2 cellular contexts compared by ENCODE assay signal in the genomic region with DNA sequence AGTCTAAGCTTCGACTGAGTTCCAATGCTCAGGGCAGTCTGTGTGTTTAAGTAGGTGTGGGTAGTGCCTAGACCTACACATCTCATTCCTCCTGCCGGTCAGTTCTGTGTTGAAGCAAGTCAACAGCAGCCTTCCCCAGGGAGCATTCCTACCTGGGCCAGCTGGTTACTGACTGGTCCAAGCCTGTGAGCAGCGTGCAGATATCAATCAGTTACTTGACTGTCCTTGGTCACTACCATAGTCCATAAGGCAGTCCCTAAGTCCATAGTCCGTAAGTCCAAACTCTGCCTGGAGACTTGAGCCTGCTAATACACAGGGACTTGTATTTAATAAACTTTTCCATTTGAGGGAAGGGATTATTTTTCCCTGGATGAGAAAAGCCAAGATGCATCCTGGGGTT.
TF ChIP-seq lines count a peak whose summit lies in the region.

No MANE protein-coding gene starts in this region.

TF ChIP-seq in GM23338, 12 proteins besides CTCF, POLR2A, EP300 and RAD21:
- TF ChIP-seq, protein P1, sequence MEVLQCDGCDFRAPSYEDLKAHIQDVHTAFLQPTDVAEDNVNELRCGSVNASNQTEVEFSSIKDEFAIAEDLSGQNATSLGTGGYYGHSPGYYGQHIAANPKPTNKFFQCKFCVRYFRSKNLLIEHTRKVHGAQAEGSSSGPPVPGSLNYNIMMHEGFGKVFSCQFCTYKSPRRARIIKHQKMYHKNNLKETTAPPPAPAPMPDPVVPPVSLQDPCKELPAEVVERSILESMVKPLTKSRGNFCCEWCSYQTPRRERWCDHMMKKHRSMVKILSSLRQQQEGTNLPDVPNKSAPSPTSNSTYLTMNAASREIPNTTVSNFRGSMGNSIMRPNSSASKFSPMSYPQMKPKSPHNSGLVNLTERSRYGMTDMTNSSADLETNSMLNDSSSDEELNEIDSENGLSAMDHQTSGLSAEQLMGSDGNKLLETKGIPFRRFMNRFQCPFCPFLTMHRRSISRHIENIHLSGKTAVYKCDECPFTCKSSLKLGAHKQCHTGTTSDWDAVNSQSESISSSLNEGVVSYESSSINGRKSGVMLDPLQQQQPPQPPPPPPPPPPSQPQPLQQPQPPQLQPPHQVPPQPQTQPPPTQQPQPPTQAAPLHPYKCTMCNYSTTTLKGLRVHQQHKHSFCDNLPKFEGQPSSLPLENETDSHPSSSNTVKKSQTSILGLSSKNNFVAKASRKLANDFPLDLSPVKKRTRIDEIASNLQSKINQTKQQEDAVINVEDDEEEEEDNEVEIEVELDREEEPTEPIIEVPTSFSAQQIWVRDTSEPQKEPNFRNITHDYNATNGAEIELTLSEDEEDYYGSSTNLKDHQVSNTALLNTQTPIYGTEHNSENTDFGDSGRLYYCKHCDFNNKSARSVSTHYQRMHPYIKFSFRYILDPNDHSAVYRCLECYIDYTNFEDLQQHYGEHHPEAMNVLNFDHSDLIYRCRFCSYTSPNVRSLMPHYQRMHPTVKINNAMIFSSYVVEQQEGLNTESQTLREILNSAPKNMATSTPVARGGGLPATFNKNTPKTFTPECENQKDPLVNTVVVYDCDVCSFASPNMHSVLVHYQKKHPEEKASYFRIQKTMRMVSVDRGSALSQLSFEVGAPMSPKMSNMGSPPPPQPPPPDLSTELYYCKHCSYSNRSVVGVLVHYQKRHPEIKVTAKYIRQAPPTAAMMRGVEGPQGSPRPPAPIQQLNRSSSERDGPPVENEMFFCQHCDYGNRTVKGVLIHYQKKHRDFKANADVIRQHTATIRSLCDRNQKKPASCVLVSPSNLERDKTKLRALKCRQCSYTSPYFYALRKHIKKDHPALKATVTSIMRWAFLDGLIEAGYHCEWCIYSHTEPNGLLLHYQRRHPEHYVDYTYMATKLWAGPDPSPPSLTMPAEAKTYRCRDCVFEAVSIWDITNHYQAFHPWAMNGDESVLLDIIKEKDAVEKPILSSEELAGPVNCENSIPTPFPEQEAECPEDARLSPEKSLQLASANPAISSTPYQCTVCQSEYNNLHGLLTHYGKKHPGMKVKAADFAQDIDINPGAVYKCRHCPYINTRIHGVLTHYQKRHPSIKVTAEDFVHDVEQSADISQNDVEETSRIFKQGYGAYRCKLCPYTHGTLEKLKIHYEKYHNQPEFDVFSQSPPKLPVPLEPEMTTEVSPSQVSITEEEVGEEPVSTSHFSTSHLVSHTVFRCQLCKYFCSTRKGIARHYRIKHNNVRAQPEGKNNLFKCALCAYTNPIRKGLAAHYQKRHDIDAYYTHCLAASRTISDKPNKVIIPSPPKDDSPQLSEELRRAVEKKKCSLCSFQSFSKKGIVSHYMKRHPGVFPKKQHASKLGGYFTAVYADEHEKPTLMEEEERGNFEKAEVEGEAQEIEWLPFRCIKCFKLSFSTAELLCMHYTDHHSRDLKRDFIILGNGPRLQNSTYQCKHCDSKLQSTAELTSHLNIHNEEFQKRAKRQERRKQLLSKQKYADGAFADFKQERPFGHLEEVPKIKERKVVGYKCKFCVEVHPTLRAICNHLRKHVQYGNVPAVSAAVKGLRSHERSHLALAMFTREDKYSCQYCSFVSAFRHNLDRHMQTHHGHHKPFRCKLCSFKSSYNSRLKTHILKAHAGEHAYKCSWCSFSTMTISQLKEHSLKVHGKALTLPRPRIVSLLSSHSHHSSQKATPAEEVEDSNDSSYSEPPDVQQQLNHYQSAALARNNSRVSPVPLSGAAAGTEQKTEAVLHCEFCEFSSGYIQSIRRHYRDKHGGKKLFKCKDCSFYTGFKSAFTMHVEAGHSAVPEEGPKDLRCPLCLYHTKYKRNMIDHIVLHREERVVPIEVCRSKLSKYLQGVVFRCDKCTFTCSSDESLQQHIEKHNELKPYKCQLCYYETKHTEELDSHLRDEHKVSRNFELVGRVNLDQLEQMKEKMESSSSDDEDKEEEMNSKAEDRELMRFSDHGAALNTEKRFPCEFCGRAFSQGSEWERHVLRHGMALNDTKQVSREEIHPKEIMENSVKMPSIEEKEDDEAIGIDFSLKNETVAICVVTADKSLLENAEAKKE (CRISPR knock-in tag; IDR thresholded peaks at IDR 0.05), result no peak
- TF ChIP-seq ZNF114 (CRISPR knock-in tag; IDR thresholded peaks at IDR 0.05), result no peak
- no peak for TF ChIP-seq JUNB (IDR thresholded peaks at IDR 0.05; ENCODE audit: unreplicated experiment)
- TF ChIP-seq ZNF331 (CRISPR knock-in tag; IDR thresholded peaks at IDR 0.05; ENCODE audit: low read depth), result no peak
- no peak for TF ChIP-seq EZH2 (IDR thresholded peaks at IDR 0.05; ENCODE audit: low read depth, unreplicated experiment)
- TF ChIP-seq, protein P2, sequence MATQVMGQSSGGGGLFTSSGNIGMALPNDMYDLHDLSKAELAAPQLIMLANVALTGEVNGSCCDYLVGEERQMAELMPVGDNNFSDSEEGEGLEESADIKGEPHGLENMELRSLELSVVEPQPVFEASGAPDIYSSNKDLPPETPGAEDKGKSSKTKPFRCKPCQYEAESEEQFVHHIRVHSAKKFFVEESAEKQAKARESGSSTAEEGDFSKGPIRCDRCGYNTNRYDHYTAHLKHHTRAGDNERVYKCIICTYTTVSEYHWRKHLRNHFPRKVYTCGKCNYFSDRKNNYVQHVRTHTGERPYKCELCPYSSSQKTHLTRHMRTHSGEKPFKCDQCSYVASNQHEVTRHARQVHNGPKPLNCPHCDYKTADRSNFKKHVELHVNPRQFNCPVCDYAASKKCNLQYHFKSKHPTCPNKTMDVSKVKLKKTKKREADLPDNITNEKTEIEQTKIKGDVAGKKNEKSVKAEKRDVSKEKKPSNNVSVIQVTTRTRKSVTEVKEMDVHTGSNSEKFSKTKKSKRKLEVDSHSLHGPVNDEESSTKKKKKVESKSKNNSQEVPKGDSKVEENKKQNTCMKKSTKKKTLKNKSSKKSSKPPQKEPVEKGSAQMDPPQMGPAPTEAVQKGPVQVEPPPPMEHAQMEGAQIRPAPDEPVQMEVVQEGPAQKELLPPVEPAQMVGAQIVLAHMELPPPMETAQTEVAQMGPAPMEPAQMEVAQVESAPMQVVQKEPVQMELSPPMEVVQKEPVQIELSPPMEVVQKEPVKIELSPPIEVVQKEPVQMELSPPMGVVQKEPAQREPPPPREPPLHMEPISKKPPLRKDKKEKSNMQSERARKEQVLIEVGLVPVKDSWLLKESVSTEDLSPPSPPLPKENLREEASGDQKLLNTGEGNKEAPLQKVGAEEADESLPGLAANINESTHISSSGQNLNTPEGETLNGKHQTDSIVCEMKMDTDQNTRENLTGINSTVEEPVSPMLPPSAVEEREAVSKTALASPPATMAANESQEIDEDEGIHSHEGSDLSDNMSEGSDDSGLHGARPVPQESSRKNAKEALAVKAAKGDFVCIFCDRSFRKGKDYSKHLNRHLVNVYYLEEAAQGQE (IDR thresholded peaks at IDR 0.05; ENCODE audit: unreplicated experiment), result no peak

TF ChIP-seq in HepG2, 621 proteins besides CTCF, POLR2A, EP300 and RAD21 (continued from another document):
- TF ChIP-seq ZNF260 (CRISPR knock-in tag; IDR thresholded peaks at IDR 0.05; ENCODE audit: borderline replicate concordance, low read depth), result no peak
- TF ChIP-seq TOE1 (CRISPR knock-in tag; IDR thresholded peaks at IDR 0.05), result no peak
- TF ChIP-seq PAF1 (CRISPR knock-in tag; IDR thresholded peaks at IDR 0.05), result no peak
- peak; percentile 77 for TF ChIP-seq HNF4A (CRISPR knock-in tag; IDR thresholded peaks at IDR 0.05)
- no peak for TF ChIP-seq SMARCE1 (IDR thresholded peaks at IDR 0.05; ENCODE audit: borderline replicate concordance)
- TF ChIP-seq HNF4G (IDR thresholded peaks at IDR 0.05; ENCODE audit: borderline replicate concordance, low read depth, low read length), result 0 out of 2 replicates have a peak, but pooled peaks have one; percentile 11
- TF ChIP-seq HNF4G (CRISPR knock-in tag; IDR thresholded peaks at IDR 0.05; ENCODE audit: borderline replicate concordance, low read depth), result no peak
- no peak for TF ChIP-seq CHD2 (IDR thresholded peaks at IDR 0.05; ENCODE audit: low read depth, low read length)
- no peak for TF ChIP-seq ZNF577 (CRISPR knock-in tag; IDR thresholded peaks at IDR 0.05; ENCODE audit: borderline replicate concordance, low read depth)
- no peak for TF ChIP-seq ZNF232 (CRISPR knock-in tag; IDR thresholded peaks at IDR 0.05; ENCODE audit: borderline replicate concordance)
- no peak for TF ChIP-seq ZNF768 (CRISPR knock-in tag; IDR thresholded peaks at IDR 0.05)
- TF ChIP-seq, protein P3, sequence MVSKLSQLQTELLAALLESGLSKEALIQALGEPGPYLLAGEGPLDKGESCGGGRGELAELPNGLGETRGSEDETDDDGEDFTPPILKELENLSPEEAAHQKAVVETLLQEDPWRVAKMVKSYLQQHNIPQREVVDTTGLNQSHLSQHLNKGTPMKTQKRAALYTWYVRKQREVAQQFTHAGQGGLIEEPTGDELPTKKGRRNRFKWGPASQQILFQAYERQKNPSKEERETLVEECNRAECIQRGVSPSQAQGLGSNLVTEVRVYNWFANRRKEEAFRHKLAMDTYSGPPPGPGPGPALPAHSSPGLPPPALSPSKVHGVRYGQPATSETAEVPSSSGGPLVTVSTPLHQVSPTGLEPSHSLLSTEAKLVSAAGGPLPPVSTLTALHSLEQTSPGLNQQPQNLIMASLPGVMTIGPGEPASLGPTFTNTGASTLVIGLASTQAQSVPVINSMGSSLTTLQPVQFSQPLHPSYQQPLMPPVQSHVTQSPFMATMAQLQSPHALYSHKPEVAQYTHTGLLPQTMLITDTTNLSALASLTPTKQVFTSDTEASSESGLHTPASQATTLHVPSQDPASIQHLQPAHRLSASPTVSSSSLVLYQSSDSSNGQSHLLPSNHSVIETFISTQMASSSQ (IDR thresholded peaks at IDR 0.05; ENCODE audit: low read depth), result no peak
- TF ChIP-seq, protein P3 (CRISPR knock-in tag; IDR thresholded peaks at IDR 0.05; ENCODE audit: borderline replicate concordance), result no peak
- TF ChIP-seq, protein P4, sequence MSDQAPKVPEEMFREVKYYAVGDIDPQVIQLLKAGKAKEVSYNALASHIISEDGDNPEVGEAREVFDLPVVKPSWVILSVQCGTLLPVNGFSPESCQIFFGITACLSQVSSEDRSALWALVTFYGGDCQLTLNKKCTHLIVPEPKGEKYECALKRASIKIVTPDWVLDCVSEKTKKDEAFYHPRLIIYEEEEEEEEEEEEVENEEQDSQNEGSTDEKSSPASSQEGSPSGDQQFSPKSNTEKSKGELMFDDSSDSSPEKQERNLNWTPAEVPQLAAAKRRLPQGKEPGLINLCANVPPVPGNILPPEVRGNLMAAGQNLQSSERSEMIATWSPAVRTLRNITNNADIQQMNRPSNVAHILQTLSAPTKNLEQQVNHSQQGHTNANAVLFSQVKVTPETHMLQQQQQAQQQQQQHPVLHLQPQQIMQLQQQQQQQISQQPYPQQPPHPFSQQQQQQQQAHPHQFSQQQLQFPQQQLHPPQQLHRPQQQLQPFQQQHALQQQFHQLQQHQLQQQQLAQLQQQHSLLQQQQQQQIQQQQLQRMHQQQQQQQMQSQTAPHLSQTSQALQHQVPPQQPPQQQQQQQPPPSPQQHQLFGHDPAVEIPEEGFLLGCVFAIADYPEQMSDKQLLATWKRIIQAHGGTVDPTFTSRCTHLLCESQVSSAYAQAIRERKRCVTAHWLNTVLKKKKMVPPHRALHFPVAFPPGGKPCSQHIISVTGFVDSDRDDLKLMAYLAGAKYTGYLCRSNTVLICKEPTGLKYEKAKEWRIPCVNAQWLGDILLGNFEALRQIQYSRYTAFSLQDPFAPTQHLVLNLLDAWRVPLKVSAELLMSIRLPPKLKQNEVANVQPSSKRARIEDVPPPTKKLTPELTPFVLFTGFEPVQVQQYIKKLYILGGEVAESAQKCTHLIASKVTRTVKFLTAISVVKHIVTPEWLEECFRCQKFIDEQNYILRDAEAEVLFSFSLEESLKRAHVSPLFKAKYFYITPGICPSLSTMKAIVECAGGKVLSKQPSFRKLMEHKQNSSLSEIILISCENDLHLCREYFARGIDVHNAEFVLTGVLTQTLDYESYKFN (CRISPR knock-in tag; conservative IDR thresholded peaks at IDR 0.05), result no peak
- TF ChIP-seq, protein P5, sequence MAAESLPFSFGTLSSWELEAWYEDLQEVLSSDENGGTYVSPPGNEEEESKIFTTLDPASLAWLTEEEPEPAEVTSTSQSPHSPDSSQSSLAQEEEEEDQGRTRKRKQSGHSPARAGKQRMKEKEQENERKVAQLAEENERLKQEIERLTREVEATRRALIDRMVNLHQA (CRISPR knock-in tag; IDR thresholded peaks at IDR 0.05), result no peak
